In genomic region chr2:236051351-236051750, GRCh38 we compare ENCODE assay signal across 33 cellular contexts.
"Had no signal": no experiment of that assay in that cellular context is flagged by ENCODE, and none has a peak within 500 bp of the region (broad histone marks: within the 10 kb centered on the region; RNA-seq: fewer than 3 reads in every experiment).

No MANE protein-coding gene starts in this region.

- H3K9me3 Mint-ChIP-seq: activated CD4-positive, alpha-beta T cell treated with anti-CD3 and anti-CD28 coated beads, Interleukin-2, amount 10 ng/mL, durations not matched to agents 7 days and 5 days; activated naive CD4-positive, alpha-beta T cell treated with anti-CD3 and anti-CD28 coated beads, Interleukin-2, amount 50 U/mL, for 24 hours; activated naive CD8-positive, alpha-beta T cell treated with anti-CD3 and anti-CD28 coated beads, Interleukin-2, amount 10 ng/mL, durations not matched to agents 7 days and 5 days; activated T-cell treated with anti-CD3 and anti-CD28 coated beads, Interleukin-2, amount 50 U/mL, for 24 hours; activated T-helper 2 cell treated with anti-CD3 and anti-CD28 coated beads, Interferon-gamma antibody, Interleukin-2, Interleukin-4, amounts not matched to agents 10 μg/mL and 5 μg/mL and 100 μg/mL, durations not matched to agents 14 hours and 24 hours and 36 hours; T-helper 1 cell treated with Interleukin-12 subunit alpha and Interleukin-12 subunit beta and Interleukin-4 antibody, amounts not matched to agents 30 μg/mL and 1 μg/mL, for 36 hours; T-helper 2 cell treated with Interferon-gamma antibody and Interleukin-4, amounts not matched to agents 5 μg/mL and 100 μg/mL, for 36 hours had no signal

- H3K27ac ChIP-seq: ascending aorta, Peyer's patch, SJSA1 had no signal

- H3K4me3 Mint-ChIP-seq: activated CD4-positive, alpha-beta T cell treated with anti-CD3 and anti-CD28 coated beads for 36 hours; activated CD4-positive, alpha-beta T cell treated with anti-CD3 and anti-CD28 coated beads, Interleukin-2, amount 10 ng/mL, durations not matched to agents 7 days and 5 days; activated CD8-positive, alpha-beta T cell treated with anti-CD3 and anti-CD28 coated beads, Interleukin-2, amount 10 ng/mL, durations not matched to agents 7 days and 5 days; activated naive CD4-positive, alpha-beta T cell treated with anti-CD3 and anti-CD28 coated beads, Interleukin-2, amount 50 U/mL, for 24 hours; activated naive CD8-positive, alpha-beta T cell treated with anti-CD3 and anti-CD28 coated beads, Interleukin-2, amount 10 ng/mL, durations not matched to agents 7 days and 5 days; activated T-cell treated with anti-CD3 and anti-CD28 coated beads, Interleukin-2, amount 50 U/mL, for 24 hours; T-helper 1 cell treated with Interleukin-12 subunit alpha and Interleukin-12 subunit beta and Interleukin-4 antibody, amounts not matched to agents 30 μg/mL and 1 μg/mL, for 36 hours; T-helper 2 cell treated with Interferon-gamma antibody and Interleukin-4, amounts not matched to agents 5 μg/mL and 100 μg/mL, for 36 hours had no signal

- H3K9me3 ChIP-seq: ascending aorta, Peyer's patch, SJSA1, SK-N-SH had no signal

- H3K9ac ChIP-seq: SK-N-SH had no signal

- ATAC-seq: activated CD4-positive, alpha-beta T cell treated with anti-CD3 and anti-CD28 coated beads for 36 hours; activated CD4-positive, CD25-positive, alpha-beta regulatory T cell treated with anti-CD3 and anti-CD28 coated beads, Interleukin-2, amount 50 U/mL, for 24 hours; activated CD8-positive, alpha-beta T cell treated with anti-CD3 and anti-CD28 coated beads, Interleukin-2, amount 10 ng/mL, durations not matched to agents 7 days and 5 days; PC-3 had no signal

- H3K27me3 ChIP-seq: ascending aorta, Peyer's patch, SJSA1 had no signal

- H3K4me3 ChIP-seq: ascending aorta, Peyer's patch, SJSA1 had no signal

- H3K4me1 ChIP-seq: ascending aorta, Peyer's patch, SJSA1 had no signal

- H3K36me3 Mint-ChIP-seq: activated naive CD4-positive, alpha-beta T cell treated with anti-CD3 and anti-CD28 coated beads, Interleukin-2, amount 50 U/mL, for 24 hours; activated naive CD8-positive, alpha-beta T cell treated with anti-CD3 and anti-CD28 coated beads, Interleukin-2, amount 10 ng/mL, durations not matched to agents 7 days and 5 days had no signal

- DNase-seq: activated CD4-positive, alpha-beta T cell treated with anti-CD3 and anti-CD28 coated beads for 36 hours; activated CD4-positive, alpha-beta T cell treated with anti-CD3 and anti-CD28 coated beads, Interleukin-2, amount 10 ng/mL, durations not matched to agents 7 days and 5 days; activated CD4-positive, alpha-beta T cell treated with anti-CD3 and anti-CD28 coated beads, Interleukin-2, amount 50 U/mL, for 48 hours; activated CD8-positive, alpha-beta T cell treated with anti-CD3 and anti-CD28 coated beads, Interleukin-2, amount 10 ng/mL, durations not matched to agents 7 days and 5 days; activated gamma-delta T cell; activated naive CD4-positive, alpha-beta T cell treated with Interleukin-2 at 50 U/mL for 16 hours; activated naive CD8-positive, alpha-beta T cell treated with anti-CD3 and anti-CD28 coated beads, Interleukin-2, amount 10 ng/mL, durations not matched to agents 7 days and 5 days; activated T-cell treated with anti-CD3 and anti-CD28 coated beads, Interleukin-2, amount 50 U/mL, for 24 hours; amygdala; KG1; NCI-H1092 treated with DMSO at 0.1 percent for 48 hours; NCI-H1417; NCI-H146; NCI-H187; NCI-H2029 treated with DMSO at 0.1 percent for 48 hours; NCI-H2107; NCI-H2171; NCI-H510A; NCI-H526; NCI-H748 treated with DMSO at 0.1 percent for 48 hours; NK-92 treated with Interleukin-12 subunit alpha and Interleukin-12 subunit beta, amount 100 ng/mL, for 24 hours; PC-3; RPMI8226; SHP77 treated with DMSO at 0.1 percent for 48 hours; SK-N-SH had no signal

- H3K4me2 ChIP-seq: SK-N-SH had no signal

- H3K27ac Mint-ChIP-seq: activated CD4-positive, alpha-beta T cell treated with anti-CD3 and anti-CD28 coated beads for 36 hours; activated CD4-positive, alpha-beta T cell treated with anti-CD3 and anti-CD28 coated beads, Interleukin-2, amount 10 ng/mL, durations not matched to agents 7 days and 5 days; activated CD8-positive, alpha-beta T cell treated with anti-CD3 and anti-CD28 coated beads, Interleukin-2, amount 10 ng/mL, durations not matched to agents 7 days and 5 days; activated naive CD4-positive, alpha-beta T cell treated with anti-CD3 and anti-CD28 coated beads, Interleukin-2, amount 50 U/mL, for 24 hours; activated naive CD8-positive, alpha-beta T cell treated with anti-CD3 and anti-CD28 coated beads, Interleukin-2, amount 10 ng/mL, durations not matched to agents 7 days and 5 days; activated T-cell treated with anti-CD3 and anti-CD28 coated beads, Interleukin-2, amount 50 U/mL, for 24 hours; activated T-helper 2 cell treated with anti-CD3 and anti-CD28 coated beads, Interferon-gamma antibody, Interleukin-2, Interleukin-4, amounts not matched to agents 10 μg/mL and 5 μg/mL and 100 μg/mL, durations not matched to agents 14 hours and 24 hours and 36 hours; T-helper 1 cell treated with Interleukin-12 subunit alpha and Interleukin-12 subunit beta and Interleukin-4 antibody, amounts not matched to agents 30 μg/mL and 1 μg/mL, for 36 hours; T-helper 2 cell treated with Interferon-gamma antibody and Interleukin-4, amounts not matched to agents 5 μg/mL and 100 μg/mL, for 36 hours had no signal
